Comparison of ENCODE assay signal across 28 cellular contexts in the genomic region with DNA sequence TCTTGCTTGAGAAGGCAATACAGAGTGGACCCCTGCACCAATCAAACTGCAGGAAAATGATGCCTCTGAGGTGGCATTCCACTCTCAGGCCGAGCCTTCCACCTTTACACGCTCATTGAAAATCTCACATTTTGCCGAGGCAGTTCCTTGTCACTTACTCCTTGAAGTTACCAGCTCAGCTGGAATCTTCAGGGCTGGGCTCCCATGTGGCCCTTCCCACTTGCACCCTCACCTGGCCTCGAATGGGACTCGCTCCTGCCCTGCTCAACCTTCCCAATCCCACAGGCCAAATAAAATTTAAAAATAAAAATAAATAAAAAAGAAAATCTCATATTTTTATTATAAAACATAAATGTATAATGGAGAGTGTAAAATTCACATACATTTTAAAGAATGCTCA.
"Had no signal": no experiment of that assay in that cellular context is flagged by ENCODE, and none has a peak within 500 bp of the region (broad histone marks: within the 10 kb centered on the region; RNA-seq: fewer than 3 reads in every experiment).

No MANE protein-coding gene starts in this region.

- H3K36me3 Mint-ChIP-seq: mesothelial cell of epicardium; naive thymus-derived CD4-positive, alpha-beta T cell; stimulated activated naive B cell treated with anti-CD40 and anti-IgM and Interleukin-4, amounts not matched to agents 10 μg/mL and 1 μg/mL and 100 μg/mL, for 72 hours had no signal

- H3K27me3 ChIP-seq: hepatocyte, pancreas, stomach, tibial artery, upper lobe of right lung had no signal

- H3K4me1 Mint-ChIP-seq: mesothelial cell of epicardium; stimulated activated naive B cell treated with anti-CD40 and anti-IgM and Interleukin-4, amounts not matched to agents 10 μg/mL and 1 μg/mL and 100 μg/mL, for 72 hours had no signal

- DNase-seq: islet precursor cell; left ventricle myocardium inferior; mesendoderm; mucosa of descending colon; naive thymus-derived CD4-positive, alpha-beta T cell; nucleus accumbens; pancreas; retina; stimulated activated CD4-positive, alpha-beta T cell treated with anti-CD3 and anti-CD28 coated beads, Interleukin-12 subunit alpha, Interleukin-12 subunit beta, amount 100 ng/mL, for 4 hours; stimulated activated CD4-positive, alpha-beta T cell treated with anti-CD3 and anti-CD28 coated beads, Interleukin-15, amount 100 ng/mL, for 24 hours; stimulated activated CD4-positive, alpha-beta T cell treated with anti-CD3 and anti-CD28 coated beads, Interleukin-2, amount 100 ng/mL, for 24 hours; stimulated activated CD4-positive, alpha-beta T cell treated with anti-CD3 and anti-CD28 coated beads, Interleukin-4, amount 100 ng/mL, for 1 hour; stimulated activated naive B cell treated with anti-CD40 and anti-IgM and Interleukin-4, amounts not matched to agents 10 μg/mL and 1 μg/mL and 100 μg/mL, for 72 hours; stimulated activated naive CD8-positive, alpha-beta T cell treated with anti-CD3 and anti-CD28 coated beads, Interleukin-15, Interleukin-2, amounts not matched to agents 100 U/mL and 50 U/mL, for 24 hours; stomach; tibial artery; trophoblast cell; upper lobe of right lung had no signal

- ATAC-seq: mucosa of descending colon; naive thymus-derived CD4-positive, alpha-beta T cell; natural killer cell treated with Interleukin-12 subunit alpha and Interleukin-12 subunit beta and Interleukin-15 and Interleukin-18, amount 100 ng/mL, for 72 hours; pancreas; right cardiac atrium; sciatic nerve; stimulated activated naive B cell treated with anti-CD40 and anti-IgM and Interleukin-4, amounts not matched to agents 10 μg/mL and 1 μg/mL and 100 μg/mL, for 72 hours; stimulated activated naive CD8-positive, alpha-beta T cell treated with anti-CD3 and anti-CD28 coated beads, Interleukin-15, Interleukin-2, amounts not matched to agents 100 U/mL and 50 U/mL, for 24 hours; upper lobe of right lung had no signal

- H3K4me3 Mint-ChIP-seq: mesothelial cell of epicardium; naive thymus-derived CD4-positive, alpha-beta T cell; natural killer cell treated with Interleukin-12 subunit alpha and Interleukin-12 subunit beta and Interleukin-15 and Interleukin-18, amount 100 ng/mL, for 72 hours; stimulated activated naive B cell treated with anti-CD40 and anti-IgM and Interleukin-4, amounts not matched to agents 10 μg/mL and 1 μg/mL and 100 μg/mL, for 72 hours had no signal

- FAIRE-seq: pancreas, urothelium cell line had no signal

- H3K27ac ChIP-seq: hepatocyte, left ventricle myocardium inferior, pancreas, prostate gland, skin epidermis, stomach, thoracic aorta, tibial artery, upper lobe of right lung had no signal

- H3K36me3 ChIP-seq: left ventricle myocardium inferior, pancreas, prostate gland, stomach, thoracic aorta, tibial artery, upper lobe of right lung had no signal

- H3K79me2 ChIP-seq: hepatocyte had no signal

- H3K9me3 ChIP-seq: mucosa of descending colon, pancreas, prostate gland, thoracic aorta, tibial artery, upper lobe of right lung had no signal

- H3K4me3 ChIP-seq: hepatocyte, left ventricle myocardium inferior, lung, mucosa of descending colon, pancreas, prostate gland, skin epidermis, stomach, thoracic aorta, tibial artery, upper lobe of right lung had no signal

- H2AFZ ChIP-seq: hepatocyte had no signal

- H3K4me2 ChIP-seq: hepatocyte had no signal

- H3K27ac Mint-ChIP-seq: mesothelial cell of epicardium; naive thymus-derived CD4-positive, alpha-beta T cell; natural killer cell treated with Interleukin-12 subunit alpha and Interleukin-12 subunit beta and Interleukin-15 and Interleukin-18, amount 100 ng/mL, for 72 hours; stimulated activated naive B cell treated with anti-CD40 and anti-IgM and Interleukin-4, amounts not matched to agents 10 μg/mL and 1 μg/mL and 100 μg/mL, for 72 hours had no signal

- H3K27me3 Mint-ChIP-seq: naive thymus-derived CD4-positive, alpha-beta T cell; natural killer cell treated with Interleukin-12 subunit alpha and Interleukin-12 subunit beta and Interleukin-15 and Interleukin-18, amount 100 ng/mL, for 72 hours; stimulated activated naive B cell treated with anti-CD40 and anti-IgM and Interleukin-4, amounts not matched to agents 10 μg/mL and 1 μg/mL and 100 μg/mL, for 72 hours had no signal

- H3K4me1 ChIP-seq: left ventricle myocardium inferior, pancreas, prostate gland, stomach, tibial artery, upper lobe of right lung had no signal
